In the genomic region with DNA sequence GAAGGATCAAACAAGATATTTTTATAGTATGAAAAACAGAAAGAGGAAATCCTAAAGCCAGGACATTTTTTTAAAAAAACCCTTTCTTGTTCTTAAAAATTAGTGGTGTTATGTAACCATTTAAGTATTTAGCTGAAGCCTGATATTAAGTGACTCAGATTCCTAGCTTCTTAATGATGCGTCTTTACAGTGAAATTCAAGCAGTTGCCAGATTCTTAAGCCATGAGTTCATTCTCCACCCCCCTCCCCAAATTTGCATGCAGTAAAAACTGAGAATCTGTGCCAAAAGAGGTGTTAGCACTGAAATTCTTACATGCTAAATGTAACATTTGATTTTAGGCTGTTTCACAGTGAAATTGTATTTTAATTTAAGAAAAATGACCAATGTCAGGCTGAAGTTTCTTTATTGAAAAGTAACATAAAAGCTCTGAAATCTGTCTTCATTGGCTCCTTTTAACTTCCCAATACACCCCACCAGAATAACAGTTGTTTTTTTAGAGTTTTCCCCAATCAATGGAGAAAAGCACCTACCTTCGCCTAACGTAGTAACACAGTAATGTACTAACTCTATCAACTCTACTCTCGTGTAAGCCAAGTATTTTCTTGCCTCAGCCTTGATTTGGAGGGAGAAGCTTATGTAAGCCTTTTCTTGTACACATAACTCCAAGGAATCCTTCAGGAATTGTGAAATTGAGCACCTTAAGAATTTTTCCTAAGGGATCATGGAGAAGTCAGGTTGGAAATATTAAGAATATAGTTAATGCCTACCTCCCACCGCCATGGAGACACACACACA, we compare ENCODE assay signal across 14 cellular contexts.
A peak's percentile ranks its signal among the peaks of the same experiment; 100 is the strongest.
DNase-seq lines count a peak whose midpoint lies in the region; ATAC-seq, FAIRE-seq and TF ChIP-seq lines count a peak whose summit lies in the region.
"Had no signal": no experiment of that assay in that cellular context is flagged by ENCODE, and none has a peak within 500 bp of the region (broad histone marks: within the 10 kb centered on the region; RNA-seq: fewer than 3 reads in every experiment).

No MANE protein-coding gene starts in this region.

- peaks cover 29% of the 10 kb centered on the region for H3K4me1 ChIP-seq in ACC112 (ENCODE audit: control insufficient read depth, insufficient read depth, low read length, unreplicated experiment)
- peaks cover 11% of the 10 kb centered on the region for H3K4me1 ChIP-seq in suprapubic skin
- H3K4me1 ChIP-seq: vagina had no signal

- FAIRE-seq in HTR-8/SVneo (lab: Jason Lieb, UNC): no peak

- H3K4me3 ChIP-seq in ACC112 (ENCODE audit: low read depth, low read length) (peak overlapping the region; percentile 11; the same call in 1 of the 2 replicates), choroid plexus epithelial cell (ENCODE audit: low read depth, low read length) (no peak overlapping the region), suprapubic skin (no peak overlapping the region)
- H3K4me3 ChIP-seq: HAP-1, vagina had no signal

- H3K27ac ChIP-seq in ACC112 (ENCODE audit: low read depth, low read length) (peak overlapping the region; percentile 42), suprapubic skin (no peak overlapping the region)
- H3K27ac ChIP-seq: vagina had no signal

- H2AFZ ChIP-seq in ACC112 (ENCODE audit: low read length, unreplicated experiment): peak overlapping the region; percentile 28

- H3K27me3 ChIP-seq in ACC112 (ENCODE audit: insufficient read depth, low read length) (no peaks in the 10 kb centered on the region), suprapubic skin (no peaks in the 10 kb centered on the region)
- H3K27me3 ChIP-seq: vagina had no signal

- WGBS in suprapubic skin: 51% methylated on average over 5 of the region's 5 CpGs

- no peak for TF ChIP-seq POLR2A in suprapubic skin (IDR thresholded peaks at IDR 0.05)

- H3K79me2 ChIP-seq in ACC112 (ENCODE audit: control insufficient read depth, insufficient read depth, low read length, unreplicated experiment): no peaks in the 10 kb centered on the region

- H3K36me3 ChIP-seq in ACC112 (ENCODE audit: insufficient read depth, low read length) (no peaks in the 10 kb centered on the region), suprapubic skin (no peaks in the 10 kb centered on the region)
- H3K36me3 ChIP-seq: HAP-1, vagina had no signal

- peak; percentile 57 for DNase-seq in HTR-8/SVneo (ENCODE audit: insufficient read length, low spot score)
- DNase-seq in choroid plexus epithelial cell (ENCODE audit: low read depth): peak; percentile 87
- DNase-seq in kidney glomerular epithelial cell (lab: John Stamatoyannopoulos, UW): peak; percentile 79
- DNase-seq in suprapubic skin (ENCODE audit: low spot score in 2 of 2): no peak
- DNase-seq in D341Med (ENCODE audit: low spot score): no peak
- DNase-seq in effector CD8-positive, alpha-beta T cell (lab: John Stamatoyannopoulos, UW): no peak
- DNase-seq: activated T-cell treated with anti-CD3 and anti-CD28 coated beads, Interleukin-2, amount 50 U/mL, for 1 hour; CD4-positive, CD25-positive, alpha-beta regulatory T cell; NCI-H345; T-helper 17 cell had no signal

- TF ChIP-seq EP300 in suprapubic skin (IDR thresholded peaks at IDR 0.05): no peak

- TF ChIP-seq CTCF in choroid plexus epithelial cell (conservative IDR thresholded peaks at IDR 0.05; ENCODE audit: low read depth, low read length): no peak
- no peak for TF ChIP-seq CTCF in suprapubic skin (IDR thresholded peaks at IDR 0.05)

- no peak for ATAC-seq in GM19452 (IDR thresholded peaks at IDR 0.05; ENCODE audit: unreplicated experiment)
- ATAC-seq: T-helper 17 cell had no signal

- no peaks in the 10 kb centered on the region for H3K9me3 ChIP-seq in suprapubic skin
- H3K9me3 ChIP-seq: HAP-1, vagina had no signal

Comparison
In these comparisons a context has a peak if more than half of its experiments do, and no peak if none do; other contexts are left out.
1. DNase-seq: peak in HTR-8/SVneo (single experiment), choroid plexus epithelial cell (single experiment) and kidney glomerular epithelial cell (single experiment); none in suprapubic skin (0 of 2), D341Med (single experiment) and effector CD8-positive, alpha-beta T cell (single experiment).